ENCODE assay signal across 10 cellular contexts in genomic region chr17:933168-934083, GRCh38. TPM values are rescaled to one million over a fixed set of nuclear protein-coding genes. Genes with fewer than 3 reads are reported as not detected.
DNase-seq lines count a peak whose midpoint lies in the region; ATAC-seq, FAIRE-seq and TF ChIP-seq lines count a peak whose summit lies in the region.
"Had no signal": no experiment of that assay in that cellular context is flagged by ENCODE, and none has a peak within 500 bp of the region (broad histone marks: within the 10 kb centered on the region; RNA-seq: fewer than 3 reads in every experiment).

No MANE protein-coding gene starts in this region.

- intact Hi-C loops in K562 (cut with micrococcal nuclease): no loop called here
- intact Hi-C loops in thyroid gland (cut with DNase I): no loop called here

- H3K9ac ChIP-seq in K562 (ENCODE audit: insufficient read depth in 1 of 2, low read depth in 2 of 2, low read length in 2 of 2): no peak overlapping the region

- DNase-seq in HT-29 (ENCODE audit: low spot score): peak; percentile 73
- DNase-seq in K562 (ENCODE audit: extremely low read depth in 1 of 4, low spot score in 3 of 4): peak; percentile 17 to 34 (median 21)
- DNase-seq in iris pigment epithelial cell (ENCODE audit: low read depth): peak; percentile 98
- peak; percentile 58 to 77 for DNase-seq in thyroid gland
- DNase-seq in NCI-H345 treated with DMSO at 0.1 percent for 48 hours (lab: John Stamatoyannopoulos, UW; ENCODE audit: unreplicated experiment): no peak
- no peak for DNase-seq in mesenteric fat pad (ENCODE audit: low spot score)
- no peak for DNase-seq in activated T-cell treated with anti-CD3 and anti-CD28 coated beads, Interleukin-2, amount 50 U/mL, for 1 hour
- DNase-seq in T-helper 2 cell: no peak
- DNase-seq: effector memory CD4-positive, alpha-beta T cell; SIG-M5 had no signal

- no peaks in the 10 kb centered on the region for H3K9me3 ChIP-seq in K562 (replicated peaks; ENCODE audit: control insufficient read depth, insufficient read depth, low read depth, low read length)
- H3K9me3 ChIP-seq in thyroid gland: no peaks in the 10 kb centered on the region

- no peaks in the 10 kb centered on the region for H4K20me1 ChIP-seq in K562 (replicated peaks; ENCODE audit: control insufficient read depth, insufficient read depth, low read length)

- H3K4me3 ChIP-seq in K562 (no peak overlapping the region), thyroid gland (replicated peaks in 1 of 3) (no peak overlapping the region)

- peak; percentile 31; the same call in 1 of the 3 replicates for ATAC-seq in K562

- H3K27ac ChIP-seq in K562 (ENCODE audit: extremely low read depth, low read depth, low read length): no peak overlapping the region
- peak overlapping the region in 2 of 3 donors; percentile 48 to 77 for H3K27ac ChIP-seq in thyroid gland

- H2AFZ ChIP-seq in K562 (ENCODE audit: low read depth, low read length): no peak overlapping the region

- H3K36me3 ChIP-seq in K562 (ENCODE audit: control insufficient read depth, insufficient read depth, low read length): no peaks in the 10 kb centered on the region
- H3K36me3 ChIP-seq in thyroid gland: no peaks in the 10 kb centered on the region

- no peaks in the 10 kb centered on the region for H3K79me2 ChIP-seq in K562 (ENCODE audit: control insufficient read depth, insufficient read depth, low read length)

- no peak for FAIRE-seq in K562 (lab: Jason Lieb, UNC)

- no peak for TF ChIP-seq RAD21 in K562 (CRISPR knock-in tag; conservative IDR thresholded peaks at IDR 0.05 in 1 of 2, IDR thresholded peaks at IDR 0.05 in 1 of 2)

- POLR2A ChIA-PET in K562 (lab: Yijun Ruan, JAX): interaction anchor here (0.7 to 1.0 kb wide), 2 partner anchors 22 to 29 kb away, joined by 3 read pairs; no protein-coding TSS in a partner anchor

- no TSS peak for BruUV-seq in K562 (replicated peaks; lab: Mats Ljungman, UMichigan)

- 11% methylated on average over 17 of the region's 18 CpGs for WGBS in K562 (ENCODE audit: insufficient coverage, low coverage, missing lambda C conversion rate)
- 30 to 33% methylated on average over 18 of the region's 18 CpGs for WGBS in thyroid gland, 2 donors

- no peak for TF ChIP-seq EP300 in K562 (IDR thresholded peaks at IDR 0.05; ENCODE audit: low read length)

- TF ChIP-seq POLR2A in K562 (conservative IDR thresholded peaks at IDR 0.05): no peak
- TF ChIP-seq POLR2A in thyroid gland (IDR thresholded peaks at IDR 0.05): no peak

- no peaks in the 10 kb centered on the region for H3K9me1 ChIP-seq in K562 (ENCODE audit: control insufficient read depth, insufficient read depth, low read length)

- TF ChIP-seq CTCF in K562 (IDR thresholded peaks at IDR 0.05 in 2 of 3, conservative IDR thresholded peaks at IDR 0.05 in 1 of 3; ENCODE audit: insufficient read depth in 2 of 3, low read depth in 1 of 3, low read length in 3 of 3): no peak
- no peak for TF ChIP-seq CTCF in thyroid gland (IDR thresholded peaks at IDR 0.05)

- in situ Hi-C loops in K562 (cut with MboI): no loop called here

- no peak overlapping the region for H3K4me2 ChIP-seq in K562 (ENCODE audit: insufficient read depth, low read length)

- CTCF ChIA-PET in K562 (lab: Yijun Ruan, JAX; ENCODE audit: low intra/inter-chr PET ratio): no interaction called here

- no peaks in the 10 kb centered on the region; a peak in 1 of 5 replicates for H3K4me1 ChIP-seq in K562 (replicated peaks in 1 of 2; ENCODE audit: control insufficient read depth in 2 of 2, insufficient read depth in 2 of 2, low read length in 2 of 2)
- H3K4me1 ChIP-seq in thyroid gland: peaks cover 6 to 10% of the 10 kb centered on the region in 2 donors

- H3K27me3 ChIP-seq in K562 (ENCODE audit: control insufficient read depth in 2 of 2, insufficient read depth in 2 of 2, low read length in 2 of 2) (peaks cover 13 to 57% of the 10 kb centered on the region in 2 experiments; a peak in 4 of 5 replicates), thyroid gland (no peaks in the 10 kb centered on the region)

TF ChIP-seq in K562, 482 proteins besides CTCF, POLR2A, EP300 and RAD21 (continues in another document):
- TF ChIP-seq CBFA2T3 (IDR thresholded peaks at IDR 0.05) (peak; percentile 17; the same call in 1 of the 2 replicates), TEAD4 (IDR thresholded peaks at IDR 0.05; ENCODE audit: low read length) (peak; percentile 49), TEAD4 (CRISPR knock-in tag; IDR thresholded peaks at IDR 0.05; ENCODE audit: borderline replicate concordance) (no peak), JUND (IDR thresholded peaks at IDR 0.05; ENCODE audit: borderline replicate concordance, low read depth, low read length) (peak; percentile 80), JUND (tag; IDR thresholded peaks at IDR 0.05; ENCODE audit: borderline replicate concordance, low read depth, low read length) (peak; percentile 69; the same call in 1 of the 3 replicates), ARID1B (IDR thresholded peaks at IDR 0.05) (peak; percentile 63), ZNF395 (CRISPR knock-in tag; IDR thresholded peaks at IDR 0.05) (no peak), FOSL1 (tag; conservative IDR thresholded peaks at IDR 0.05) (peak; percentile 87), TEAD1 (CRISPR knock-in tag; IDR thresholded peaks at IDR 0.05) (0 out of 4 replicates have a peak, but pooled peaks of 1 of the 2 experiments have one; percentile 45), DPF2 (IDR thresholded peaks at IDR 0.05) (peak; percentile 57; the same call in 1 of the 2 replicates), TFAM (CRISPR knock-in tag; conservative IDR thresholded peaks at IDR 0.05) (no peak), SMARCA4 (IDR thresholded peaks at IDR 0.05) (peak; percentile 69), SOX6 (IDR thresholded peaks at IDR 0.05) (peak; percentile 85), VEZF1 (CRISPR knock-in tag; IDR thresholded peaks at IDR 0.05) (peak; percentile 17; the same call in 1 of the 2 replicates), CREB3L1 (IDR thresholded peaks at IDR 0.05; ENCODE audit: borderline replicate concordance, low read depth) (no peak), ZC3H4 (CRISPR knock-in tag; IDR thresholded peaks at IDR 0.05; ENCODE audit: borderline replicate concordance) (no peak)

RNA-seq across cellular contexts. Expression of gene NXN, which starts 46.1 kb away (rescaled TPM):
- 64.3 and 71.6 TPM in 2 replicates for total RNA-seq in HT-29 (2014; rRNA removed; shearing (Covaris generic))
- total RNA-seq in K562 (2011; cell fraction: chromatin; rRNA removed; ENCODE audit: low replicate concordance): 1.4 and 2.2 TPM in 2 replicates
- total RNA-seq in K562 (2011; cell fraction: nucleolus; rRNA removed): 0.92 and 2.7 TPM in 2 replicates
- 0.51 and 1.5 TPM in 2 replicates for total RNA-seq in K562 (2011; cell fraction: nucleoplasm; rRNA removed)
- 0.04 TPM in 1 of 2 replicates, not detected in the other for total RNA-seq in K562 (2014; rRNA removed)
- total RNA-seq in K562 (2014; rRNA removed; fragmentation: Illumina TruSeq; extraction: Trizol): 0.06 TPM in 1 of 2 replicates, not detected in the other
- not detected in 2 replicates for total RNA-seq in K562 (2015; rRNA removed; fragmentation: Illumina TruSeq; extraction: Trizol)
- 0.27 and 0.34 TPM in 2 replicates for total RNA-seq in K562 (2021)
- polyA plus RNA-seq in K562 (2011; rRNA removed): 0.31 and 0.35 TPM in 2 replicates
- 0.44 and 0.51 TPM in 2 replicates for polyA plus RNA-seq in K562 (2011; cell fraction: cytosol; rRNA removed)
- polyA plus RNA-seq in K562 (2011; cell fraction: nucleus; rRNA removed): 0.20 and 0.70 TPM in 2 replicates
- polyA plus RNA-seq in K562 (2012): 0.25 and 0.60 TPM in 2 replicates
- 0.11 and 0.39 TPM in 2 replicates for polyA plus RNA-seq in K562 (2014; fragmentation: Illumina TruSeq; extraction: Trizol)
- polyA plus RNA-seq in K562 (2014; fragmentation: Nextera tagmentation; extraction: Ambion mirVana): not detected
- polyA plus RNA-seq in K562 (2014; rRNA removed): 0.08 TPM in 1 of 2 replicates, not detected in the other
- polyA minus RNA-seq in K562 (2011; rRNA and poly(A)+ RNA removed): 0.63 and 0.66 TPM in 2 replicates
- 3.7 TPM in 1 of 2 replicates, not detected in the other for polyA minus RNA-seq in K562 (2011; cell fraction: cytosol; rRNA and poly(A)+ RNA removed)
- polyA minus RNA-seq in K562 (2011; cell fraction: nucleus; rRNA and poly(A)+ RNA removed): not detected in 2 replicates
- 10 to 100 TPM; 14.5 to 18.3 (median 17.2) TPM for total RNA-seq in thyroid gland
- 20.7 TPM for total RNA-seq in mesenteric fat pad

Comparison
In these comparisons a context has a peak if more than half of its experiments do, and no peak if none do; other contexts are left out.
1. DNase-seq: peak in HT-29 (single experiment), K562 (4 of 4), iris pigment epithelial cell (single experiment) and thyroid gland (2 of 2); none in NCI-H345 treated with DMSO at 0.1 percent for 48 hours (single experiment), mesenteric fat pad (single experiment), activated T-cell treated with anti-CD3 and anti-CD28 coated beads, Interleukin-2, amount 50 U/mL, for 1 hour (single experiment) and T-helper 2 cell (0 of 5).